ENCODE assay signal across 8 cellular contexts in genomic region chr9:124256517-124257069, GRCh38. TPM values are rescaled to one million over a fixed set of nuclear protein-coding genes. Genes with fewer than 3 reads are reported as not detected.
DNase-seq lines count a peak whose midpoint lies in the region; ATAC-seq lines count a peak whose summit lies in the region.

No MANE protein-coding gene starts in this region.

- peaks cover 17% of the 10 kb centered on the region for H3K4me1 ChIP-seq in CD4-positive, CD25-positive, alpha-beta regulatory T cell (ENCODE audit: control insufficient read depth, insufficient read depth, low read length, poor library complexity, severe bottlenecking)

- no peak overlapping the region for H3K27ac ChIP-seq in CD4-positive, CD25-positive, alpha-beta regulatory T cell (ENCODE audit: insufficient read depth, low read length, poor library complexity, severe bottlenecking)

- H3K27me3 Mint-ChIP-seq in CD4-positive, CD25-positive, alpha-beta regulatory T cell = peaks cover 23% of the 10 kb centered on the region
- peaks cover 64% of the 10 kb centered on the region for H3K27me3 Mint-ChIP-seq in activated naive CD8-positive, alpha-beta T cell treated with anti-CD3 and anti-CD28 coated beads for 36 hours
- no peaks in the 10 kb centered on the region for H3K27me3 Mint-ChIP-seq in memory B cell

- peaks cover 0 to 2% (median 0%) of the 10 kb centered on the region in 7 donors for H3K9me3 Mint-ChIP-seq in CD4-positive, CD25-positive, alpha-beta regulatory T cell
- no peaks in the 10 kb centered on the region for H3K9me3 Mint-ChIP-seq in activated naive CD8-positive, alpha-beta T cell treated with anti-CD3 and anti-CD28 coated beads for 36 hours
- H3K9me3 Mint-ChIP-seq in memory B cell = no peaks in the 10 kb centered on the region

- peaks cover 8 to 37% (median 23%) of the 10 kb centered on the region in 4 donors for H3K4me1 Mint-ChIP-seq in CD4-positive, CD25-positive, alpha-beta regulatory T cell
- H3K4me1 Mint-ChIP-seq in activated naive CD8-positive, alpha-beta T cell treated with anti-CD3 and anti-CD28 coated beads for 36 hours = peaks cover 38% of the 10 kb centered on the region
- H3K4me1 Mint-ChIP-seq in memory B cell = peaks cover 42% of the 10 kb centered on the region

- peak overlapping the region in 2 of 3 donors; percentile 83 to 90 for H3K27ac Mint-ChIP-seq in CD4-positive, CD25-positive, alpha-beta regulatory T cell
- H3K27ac Mint-ChIP-seq in activated naive CD8-positive, alpha-beta T cell treated with anti-CD3 and anti-CD28 coated beads for 36 hours = no peak overlapping the region
- peak overlapping the region; percentile 94 for H3K27ac Mint-ChIP-seq in memory B cell

- no peak overlapping the region for H3K4me3 ChIP-seq in CD4-positive, CD25-positive, alpha-beta regulatory T cell (ENCODE audit: low read depth, low read length)

- no peaks in the 10 kb centered on the region for H3K9me3 ChIP-seq in CD4-positive, CD25-positive, alpha-beta regulatory T cell (ENCODE audit: control insufficient read depth in 2 of 2, low read length in 2 of 2)

- H3K27me3 ChIP-seq in CD4-positive, CD25-positive, alpha-beta regulatory T cell (ENCODE audit: control insufficient read depth, insufficient read depth, low read length) = no peaks in the 10 kb centered on the region

- H3K36me3 ChIP-seq in CD4-positive, CD25-positive, alpha-beta regulatory T cell (ENCODE audit: control insufficient read depth, insufficient read depth, low read length) = no peaks in the 10 kb centered on the region

- no peaks in the 10 kb centered on the region for H3K36me3 Mint-ChIP-seq in CD4-positive, CD25-positive, alpha-beta regulatory T cell
- H3K36me3 Mint-ChIP-seq in activated naive CD8-positive, alpha-beta T cell treated with anti-CD3 and anti-CD28 coated beads for 36 hours = peaks cover 7% of the 10 kb centered on the region
- peaks cover 4% of the 10 kb centered on the region for H3K36me3 Mint-ChIP-seq in memory B cell

- no peak for ATAC-seq in CD4-positive, CD25-positive, alpha-beta regulatory T cell (ENCODE audit: low read depth in 2 of 2)
- ATAC-seq in memory B cell (ENCODE audit: low read depth) (no peak), GM19397 (IDR thresholded peaks at IDR 0.05; ENCODE audit: unreplicated experiment) (no peak)

- no peak for DNase-seq in CD4-positive, CD25-positive, alpha-beta regulatory T cell
- DNase-seq in HT1080 (ENCODE audit: low read depth) = peak; percentile 73
- no peak for DNase-seq in activated naive CD8-positive, alpha-beta T cell treated with anti-CD3 and anti-CD28 coated beads for 36 hours
- DNase-seq in memory B cell (ENCODE audit: low spot score in 2 of 2) = no peak
- no peak for DNase-seq in anterior cingulate cortex (lab: John Stamatoyannopoulos, UW)
- DNase-seq in globus pallidus (ENCODE audit: low spot score) = no peak
- DNase-seq in middle frontal gyrus (ENCODE audit: extremely low spot score, low spot score) = no peak

- peak overlapping the region; percentile 87 to 94 (median 91) for H3K4me3 Mint-ChIP-seq in CD4-positive, CD25-positive, alpha-beta regulatory T cell
- peak overlapping the region; percentile 79 for H3K4me3 Mint-ChIP-seq in activated naive CD8-positive, alpha-beta T cell treated with anti-CD3 and anti-CD28 coated beads for 36 hours
- peak overlapping the region; percentile 94 for H3K4me3 Mint-ChIP-seq in memory B cell

RNA-seq across cellular contexts. Expression of gene NEK6, which starts 1.2 kb away (rescaled TPM):
- total RNA-seq in CD4-positive, CD25-positive, alpha-beta regulatory T cell = 17.0 TPM
- polyA plus RNA-seq in CD4-positive, CD25-positive, alpha-beta regulatory T cell = 1 to 10 TPM; 3.5 to 6.6 (median 3.7) TPM
- 40.9 and 43.9 TPM in 2 replicates for total RNA-seq in HT1080 (2014; rRNA removed; shearing (Covaris generic))
- polyA plus RNA-seq in HT1080 (2015; cell fraction: cytosol; rRNA removed) = 67.1 and 68.4 TPM in 2 replicates
- 39.9 and 52.2 TPM in 2 replicates for polyA plus RNA-seq in HT1080 (2015; cell fraction: nucleus; rRNA removed)
- total RNA-seq in activated naive CD8-positive, alpha-beta T cell treated with anti-CD3 and anti-CD28 coated beads for 36 hours = 10 to 100 TPM; 18.8 to 19.4 TPM
